16 cellular contexts compared by ENCODE assay signal in genomic region chr2:98804736-98805135, GRCh38.
A peak's percentile ranks its signal among the peaks of the same experiment; 100 is the strongest.
DNase-seq lines count a peak whose midpoint lies in the region; ATAC-seq, FAIRE-seq and TF ChIP-seq lines count a peak whose summit lies in the region.
"Had no signal": no experiment of that assay in that cellular context is flagged by ENCODE, and none has a peak within 500 bp of the region (broad histone marks: within the 10 kb centered on the region; RNA-seq: fewer than 3 reads in every experiment).

No MANE protein-coding gene starts in this region.

- peaks cover 61% of the 10 kb centered on the region for H3K4me1 ChIP-seq in body of pancreas
- H3K4me1 ChIP-seq in neutrophil (ENCODE audit: control insufficient read depth in 1 of 2, insufficient read depth in 1 of 2, low read depth in 1 of 2, low read length in 1 of 2) = peaks cover 74 to 86% of the 10 kb centered on the region in 2 experiments
- H3K4me1 ChIP-seq: BLaER1 had no signal

- peak; percentile 28 for DNase-seq in activated CD8-positive, alpha-beta memory T cell treated with anti-CD3 and anti-CD28 coated beads for 24 hours
- no peak for DNase-seq in activated CD8-positive, alpha-beta memory T cell treated with anti-CD3 and anti-CD28 coated beads, Interleukin-2, amount 50 U/mL, for 4 hours
- DNase-seq in body of pancreas (no peak), urothelium cell line (ENCODE audit: low spot score) (no peak), COLO668 (lab: John Stamatoyannopoulos, UW; ENCODE audit: unreplicated experiment) (no peak), CD1c-positive myeloid dendritic cell (ENCODE audit: extremely low spot score) (no peak)
- no peak for DNase-seq in activated CD4-positive, alpha-beta T cell treated with anti-CD3 and anti-CD28 coated beads, Interleukin-2, amount 50 U/mL, for 48 hours
- DNase-seq: DMS 273 treated with DMSO at 0.1 percent for 48 hours, NCI-H2081, NCI-H82, PC-9 had no signal

- FAIRE-seq in urothelium cell line (lab: Jason Lieb, UNC) = peak; percentile 30
- FAIRE-seq: GM12878 had no signal

- H3K36me3 ChIP-seq in body of pancreas (replicated peaks in 1 of 2; ENCODE audit: insufficient read depth in 1 of 2, low read depth in 2 of 2) (no peaks in the 10 kb centered on the region), neutrophil (no peaks in the 10 kb centered on the region)
- H3K36me3 ChIP-seq: BLaER1 had no signal

- peak overlapping the region; percentile 18 to 74 (median 44) for H3K27ac ChIP-seq in body of pancreas
- H3K27ac ChIP-seq in neutrophil = peak overlapping the region; percentile 87
- H3K27ac ChIP-seq: BLaER1, PC-9 had no signal

- WGBS in body of pancreas, 2 donors = 96 to 97% methylated on average over 3 of the region's 3 CpGs

- intact Hi-C loops in body of pancreas (cut with DNase I) = no loop called here

- no peak for ATAC-seq in body of pancreas
- ATAC-seq: GM12878, HCT116 had no signal

- TF ChIP-seq POLR2A in body of pancreas (IDR thresholded peaks at IDR 0.05) = no peak

- TF ChIP-seq CTCF in body of pancreas (IDR thresholded peaks at IDR 0.05) = no peak
- TF ChIP-seq CTCF in neutrophil (IDR thresholded peaks at IDR 0.05) = no peak

- H3K27me3 ChIP-seq in body of pancreas (no peaks in the 10 kb centered on the region), neutrophil (no peaks in the 10 kb centered on the region)
- H3K27me3 ChIP-seq: BLaER1 had no signal

- H3K4me3 ChIP-seq in body of pancreas (no peak overlapping the region), neutrophil (ENCODE audit: low read depth in 1 of 2, low read length in 1 of 2) (peak overlapping the region; percentile 4 to 42)
- H3K4me3 ChIP-seq: BLaER1, GM12878, GM23338, PC-9 had no signal

- H3K9me3 ChIP-seq in body of pancreas (no peaks in the 10 kb centered on the region), neutrophil (no peaks in the 10 kb centered on the region)
- H3K9me3 ChIP-seq: BLaER1 had no signal

Comparison
In these comparisons a context has a peak if more than half of its experiments do, and no peak if none do; other contexts are left out.
1. H3K4me3 ChIP-seq: peak in neutrophil (2 of 2); none in body of pancreas (0 of 2).